Comparison of ENCODE assay signal across 3 cellular contexts in genomic region chrX:28756175-28756574, GRCh38.
"Had no signal": no experiment of that assay in that cellular context is flagged by ENCODE, and none has a peak within 500 bp of the region (broad histone marks: within the 10 kb centered on the region; RNA-seq: fewer than 3 reads in every experiment).

No MANE protein-coding gene starts in this region.

- H3K4me3 ChIP-seq: GM12878 had no signal

- DNase-seq: GDM1, GF-D8 had no signal

- ATAC-seq: GM12878 had no signal
